Comparison of ENCODE assay signal across 14 cellular contexts in the genomic region with DNA sequence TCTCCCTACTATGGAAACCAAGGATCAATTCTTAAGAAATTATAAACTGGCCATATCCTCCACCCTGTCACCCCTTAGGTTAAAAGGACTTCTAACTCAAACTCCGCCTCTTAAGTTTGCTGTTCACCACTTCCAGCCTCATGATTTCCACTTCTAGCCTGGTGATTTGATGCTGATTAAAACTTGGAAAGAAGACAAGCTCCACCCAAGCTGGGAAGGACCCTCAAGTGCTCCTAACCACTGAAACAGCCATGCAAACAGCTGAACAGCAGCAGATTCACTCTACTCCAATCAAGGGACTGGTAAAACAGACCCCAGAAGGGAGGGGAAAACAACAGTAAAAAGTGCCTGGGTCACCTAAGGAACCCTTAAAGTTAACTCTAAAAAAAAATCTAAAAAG. TPM values are rescaled to one million over a fixed set of nuclear protein-coding genes. Genes with fewer than 3 reads are reported as not detected.
DNase-seq lines count a peak whose midpoint lies in the region; ATAC-seq and TF ChIP-seq lines count a peak whose summit lies in the region.
"Had no signal": no experiment of that assay in that cellular context is flagged by ENCODE, and none has a peak within 500 bp of the region (broad histone marks: within the 10 kb centered on the region; RNA-seq: fewer than 3 reads in every experiment).

No MANE protein-coding gene starts in this region.

- no peaks in the 10 kb centered on the region for H4K20me1 ChIP-seq in hepatocyte (ENCODE audit: insufficient read depth, poor library complexity, severe bottlenecking)
- H4K20me1 ChIP-seq in smooth muscle cell (ENCODE audit: low read depth) = no peaks in the 10 kb centered on the region

- H3K4me1 Mint-ChIP-seq in activated T-cell treated with anti-CD3 and anti-CD28 coated beads, Interleukin-2, amount 50 U/mL, for 24 hours (ENCODE audit: low read depth) = no peaks in the 10 kb centered on the region

- H2AFZ ChIP-seq in hepatocyte = no peak overlapping the region
- no peak overlapping the region for H2AFZ ChIP-seq in smooth muscle cell (ENCODE audit: low read depth)

- TF ChIP-seq CTCF in hepatocyte (IDR thresholded peaks at IDR 0.05; ENCODE audit: poor library complexity) = no peak
- TF ChIP-seq CTCF in smooth muscle cell (IDR thresholded peaks at IDR 0.05; ENCODE audit: borderline replicate concordance, insufficient read depth, poor library complexity, severe bottlenecking) = no peak

- no peaks in the 10 kb centered on the region for H3K9me2 ChIP-seq in hepatocyte (replicated peaks; ENCODE audit: insufficient read depth)

- H3K4me2 ChIP-seq in hepatocyte (no peak overlapping the region), smooth muscle cell (no peak overlapping the region)

- no peak overlapping the region for H3K9ac ChIP-seq in smooth muscle cell (ENCODE audit: low read depth)

- 100% methylated on average over 1 of the region's 1 CpG for WGBS in hepatocyte (ENCODE audit: low lambda C conversion rate, missing lambda C conversion rate)
- WGBS in smooth muscle cell (ENCODE audit: low lambda C conversion rate) = 96% methylated on average over 1 of the region's 1 CpG

- DNase-seq in Daoy (ENCODE audit: low read depth) (peak; percentile 7), NCI-H69 (lab: John Stamatoyannopoulos, UW) (peak; percentile 18), hepatocyte (ENCODE audit: low spot score) (no peak), smooth muscle cell (lab: John Stamatoyannopoulos, UW; ENCODE audit: unreplicated experiment) (no peak)
- no peak for DNase-seq in activated T-cell treated with anti-CD3 and anti-CD28 coated beads, Interleukin-2, amount 50 U/mL, for 24 hours
- DNase-seq: CD8-positive, alpha-beta T cell; DMS153; H9; NCI-H146; NCI-H2081 treated with DMSO at 0.1 percent for 48 hours; NCI-H345; SHP77 treated with DMSO at 0.1 percent for 48 hours had no signal

- H3K36me3 ChIP-seq in hepatocyte (replicated peaks; ENCODE audit: insufficient read depth, low read depth) (no peaks in the 10 kb centered on the region), smooth muscle cell (ENCODE audit: low read depth) (no peaks in the 10 kb centered on the region)

- peaks cover 15% of the 10 kb centered on the region for H3K79me2 ChIP-seq in hepatocyte
- H3K79me2 ChIP-seq in smooth muscle cell (ENCODE audit: low read depth) = peaks cover 22% of the 10 kb centered on the region

- H3K9me3 ChIP-seq in hepatocyte (ENCODE audit: low read depth) (no peaks in the 10 kb centered on the region), smooth muscle cell (replicated peaks; ENCODE audit: low read depth) (no peaks in the 10 kb centered on the region)

- H3K27me3 Mint-ChIP-seq in activated T-cell treated with anti-CD3 and anti-CD28 coated beads, Interleukin-2, amount 50 U/mL, for 24 hours = no peaks in the 10 kb centered on the region

- H3K27me3 ChIP-seq in hepatocyte = no peaks in the 10 kb centered on the region
- no peaks in the 10 kb centered on the region for H3K27me3 ChIP-seq in smooth muscle cell (ENCODE audit: low read depth)

- H3K4me1 ChIP-seq in hepatocyte (ENCODE audit: insufficient read depth) (no peaks in the 10 kb centered on the region), smooth muscle cell (ENCODE audit: low read depth) (peaks cover 12% of the 10 kb centered on the region)

- ATAC-seq in HG03095 (IDR thresholded peaks at IDR 0.05; ENCODE audit: unreplicated experiment) = no peak
- ATAC-seq in HG03280 (IDR thresholded peaks at IDR 0.05; ENCODE audit: unreplicated experiment) = no peak
- ATAC-seq: CD8-positive, alpha-beta T cell had no signal

- H3K27ac ChIP-seq in hepatocyte (peak overlapping the region; percentile 80), smooth muscle cell (ENCODE audit: low read depth) (peak overlapping the region; percentile 71)

- H3K4me3 Mint-ChIP-seq in activated T-cell treated with anti-CD3 and anti-CD28 coated beads, Interleukin-2, amount 50 U/mL, for 24 hours = no peak overlapping the region
- H3K4me3 Mint-ChIP-seq: CD8-positive, alpha-beta T cell; H9 had no signal

- H3K4me3 ChIP-seq in hepatocyte (no peak overlapping the region), smooth muscle cell (no peak overlapping the region)

- no peaks in the 10 kb centered on the region for H3K36me3 Mint-ChIP-seq in activated T-cell treated with anti-CD3 and anti-CD28 coated beads, Interleukin-2, amount 50 U/mL, for 24 hours (ENCODE audit: low read depth)
- H3K36me3 Mint-ChIP-seq: CD8-positive, alpha-beta T cell had no signal

- H3F3A ChIP-seq in smooth muscle cell (ENCODE audit: low read depth) = no peaks in the 10 kb centered on the region

- no peak overlapping the region for H3K27ac Mint-ChIP-seq in activated T-cell treated with anti-CD3 and anti-CD28 coated beads, Interleukin-2, amount 50 U/mL, for 24 hours
- H3K27ac Mint-ChIP-seq: CD8-positive, alpha-beta T cell had no signal

- no peaks in the 10 kb centered on the region for H3K9me3 Mint-ChIP-seq in activated T-cell treated with anti-CD3 and anti-CD28 coated beads, Interleukin-2, amount 50 U/mL, for 24 hours
- H3K9me3 Mint-ChIP-seq: CD8-positive, alpha-beta T cell; H9 had no signal

RNA-seq across cellular contexts. Expression of a gene that starts 10.3 kb away (rescaled TPM):
- total RNA-seq in Daoy (2014; rRNA removed; shearing (Covaris generic)) = 2.2 and 5.0 TPM in 2 replicates
- 4.5 and 5.6 TPM in 2 replicates for total RNA-seq in hepatocyte
- 2.4 and 3.6 TPM in 2 replicates for polyA plus RNA-seq in hepatocyte
- 8.9 and 12.9 TPM in 2 replicates for total RNA-seq in smooth muscle cell
- 3.0 and 4.6 TPM in 2 replicates for polyA plus RNA-seq in smooth muscle cell
- total RNA-seq: CD8-positive, alpha-beta T cell had no signal

Comparison
In these comparisons a context has a peak if more than half of its experiments do, and no peak if none do; other contexts are left out.
1. DNase-seq: peak in Daoy (single experiment) and NCI-H69 (single experiment); none in hepatocyte (single experiment), smooth muscle cell (single experiment) and activated T-cell treated with anti-CD3 and anti-CD28 coated beads, Interleukin-2, amount 50 U/mL, for 24 hours (single experiment).